In the genomic region with DNA sequence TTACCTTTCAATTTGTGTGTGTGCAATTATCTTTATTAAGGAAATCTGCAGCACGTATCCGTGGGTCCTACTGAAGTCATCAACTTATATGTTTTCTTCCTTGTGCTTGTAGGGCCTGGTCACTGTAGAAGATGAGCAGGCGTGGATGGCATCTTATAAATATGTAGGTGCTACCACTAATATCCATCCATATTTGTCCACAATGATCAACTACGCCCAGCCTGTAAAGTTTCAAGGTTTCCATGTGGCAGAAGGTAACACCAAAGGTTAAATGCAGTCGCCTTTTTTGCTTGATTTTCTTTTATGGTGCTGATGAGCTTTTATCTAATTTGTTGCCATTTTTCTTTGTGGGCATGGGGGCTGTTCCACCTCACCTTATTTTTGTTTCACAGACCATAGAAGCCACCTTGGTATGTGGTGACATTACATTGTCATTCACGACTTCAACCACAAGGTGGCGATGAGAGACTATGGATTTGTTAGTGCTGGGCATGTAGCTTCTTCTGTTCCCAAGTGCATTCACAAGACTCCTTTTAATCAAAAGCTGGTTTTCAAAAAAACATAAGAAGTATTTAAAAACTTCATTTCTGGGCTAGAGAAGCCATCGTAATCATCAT, we compare ENCODE assay signal across 8 cellular contexts.
DNase-seq lines count a peak whose midpoint lies in the region; ATAC-seq, FAIRE-seq and TF ChIP-seq lines count a peak whose summit lies in the region.

No MANE protein-coding gene starts in this region.

- no peaks in the 10 kb centered on the region for H3K4me1 Mint-ChIP-seq in T-helper 2 cell treated with Interferon-gamma antibody and Interleukin-4, amounts not matched to agents 5 μg/mL and 100 μg/mL, for 36 hours (ENCODE audit: low read depth)

- in situ Hi-C loops in HepG2 (cut with HindIII; ENCODE audit: extremely low pct_ligation_motif_present, low pct_unique_long_range_greater_than_20kb) = loop anchor here (5.0 to 25.0 kb wide), 2 partner anchors 199 to 679 kb away; no protein-coding TSS in a partner anchor

- no peak overlapping the region for H3K4me3 Mint-ChIP-seq in T-helper 2 cell treated with Interferon-gamma antibody and Interleukin-4, amounts not matched to agents 5 μg/mL and 100 μg/mL, for 36 hours

- no peak overlapping the region for H3K4me2 ChIP-seq in HepG2 (ENCODE audit: low read depth, low read length)

- TF ChIP-seq CTCF in GM10248 (IDR thresholded peaks at IDR 0.05; ENCODE audit: control extremely low read depth, extremely low read depth, low read depth, missing control alignments) (peak; percentile 80), colonic mucosa (IDR thresholded peaks at IDR 0.05) (peak; percentile 72), HepG2 (CRISPR knock-in tag; IDR thresholded peaks at IDR 0.05) (peak; percentile 93)

- H3K9me3 Mint-ChIP-seq in T-helper 2 cell treated with Interferon-gamma antibody and Interleukin-4, amounts not matched to agents 5 μg/mL and 100 μg/mL, for 36 hours = no peaks in the 10 kb centered on the region

- H2AFZ ChIP-seq in HepG2 (ENCODE audit: low read length) = no peak overlapping the region

- H3K27me3 ChIP-seq in colonic mucosa (no peaks in the 10 kb centered on the region), HepG2 (ENCODE audit: control insufficient read depth in 1 of 2, insufficient read depth in 2 of 2, low read length in 2 of 2) (no peaks in the 10 kb centered on the region)

- H3K9ac ChIP-seq in colonic mucosa (ENCODE audit: low read depth in 2 of 2, low read length in 2 of 2) (no peak overlapping the region), HepG2 (ENCODE audit: insufficient read depth, low read depth, low read length) (no peak overlapping the region)

- WGBS in HepG2 (ENCODE audit: low lambda C conversion rate) = 24% methylated on average over 8 of the region's 8 CpGs

- DNase-seq in A172 (ENCODE audit: low spot score) (peak; percentile 60), GM10248 (ENCODE audit: extremely low spot score) (peak; percentile 54), NCI-H1105 treated with DMSO at 0.1 percent for 48 hours (lab: John Stamatoyannopoulos, UW) (peak; percentile 58), colonic mucosa (peak; percentile 65), HepG2 (ENCODE audit: low spot score) (peak; percentile 65)
- peak; percentile 21 for DNase-seq in T-helper 2 cell treated with Interferon-gamma antibody and Interleukin-4, amounts not matched to agents 5 μg/mL and 100 μg/mL, for 36 hours (ENCODE audit: low spot score)
- peak; percentile 8 for DNase-seq in stimulated activated CD8-positive, alpha-beta memory T cell treated with anti-CD3 and anti-CD28 coated beads, Interleukin-15, amount 100 ng/mL, for 24 hours (ENCODE audit: low read depth)

- no peak for TF ChIP-seq POLR2A in HepG2 (IDR thresholded peaks at IDR 0.05; ENCODE audit: insufficient read depth in 1 of 2, low read depth in 2 of 2, low read length in 2 of 2)

- no peak overlapping the region for H3K27ac Mint-ChIP-seq in T-helper 2 cell treated with Interferon-gamma antibody and Interleukin-4, amounts not matched to agents 5 μg/mL and 100 μg/mL, for 36 hours

- H3K4me1 ChIP-seq in colonic mucosa (no peaks in the 10 kb centered on the region), HepG2 (ENCODE audit: insufficient read depth, low read length) (no peaks in the 10 kb centered on the region)

- no peak overlapping the region for H3K27ac ChIP-seq in colonic mucosa
- no peak overlapping the region for H3K27ac ChIP-seq in HepG2 (ENCODE audit: extremely low read length, insufficient read depth, low read length)

- no peaks in the 10 kb centered on the region for H3K36me3 Mint-ChIP-seq in T-helper 2 cell treated with Interferon-gamma antibody and Interleukin-4, amounts not matched to agents 5 μg/mL and 100 μg/mL, for 36 hours (ENCODE audit: low read depth)

- TF ChIP-seq EP300 in HepG2 (IDR thresholded peaks at IDR 0.05; ENCODE audit: low read depth in 2 of 2, low read length in 2 of 2) = no peak
- TF ChIP-seq EP300 in HepG2 (CRISPR knock-in tag; IDR thresholded peaks at IDR 0.05; ENCODE audit: borderline replicate concordance) = no peak

- no peaks in the 10 kb centered on the region for H3K79me2 ChIP-seq in HepG2 (ENCODE audit: insufficient read depth, low read length)

- H4K20me1 ChIP-seq in HepG2 (ENCODE audit: insufficient read depth, low read length) = no peaks in the 10 kb centered on the region

- no peaks in the 10 kb centered on the region for H3K27me3 Mint-ChIP-seq in T-helper 2 cell treated with Interferon-gamma antibody and Interleukin-4, amounts not matched to agents 5 μg/mL and 100 μg/mL, for 36 hours (ENCODE audit: low read depth)

- BruUV-seq in HepG2 (replicated peaks; lab: Mats Ljungman, UMichigan) = no TSS peak

- intact Hi-C loops in colonic mucosa (cut with DNase I) = no loop called here
- intact Hi-C loops in HepG2 (cut with micrococcal nuclease; ENCODE audit: unreplicated experiment) = loop anchor here (1.0 kb wide), 3 partner anchors 202 to 682 kb away; no protein-coding TSS in a partner anchor

- no peaks in the 10 kb centered on the region for H3K9me3 ChIP-seq in colonic mucosa
- H3K9me3 ChIP-seq in HepG2 (ENCODE audit: low read length) = no peaks in the 10 kb centered on the region

- CTCF ChIA-PET in GM10248 (lab: Yijun Ruan, JAX) = interaction anchor here (0.6 to 6.7 kb wide), 48 partner anchors 8 to 1859 kb away, joined by 3 to 193 read pairs (median 4); no protein-coding TSS in a partner anchor
- CTCF ChIA-PET in HepG2 (lab: Yijun Ruan, JAX; ENCODE audit: low intra/inter-chr PET ratio, low total read pairs) = interaction anchor here (1.1 to 4.4 kb wide), 3 partner anchors 51 to 505 kb away, joined by 4 to 97 read pairs (median 4); no protein-coding TSS in a partner anchor

- H3K36me3 ChIP-seq in colonic mucosa (peaks cover 6% of the 10 kb centered on the region), HepG2 (replicated peaks in 1 of 2; ENCODE audit: control insufficient read depth in 1 of 2, insufficient read depth in 2 of 2, low read length in 2 of 2) (no peaks in the 10 kb centered on the region)

- peak; percentile 85 for TF ChIP-seq RAD21 in HepG2 (CRISPR knock-in tag; IDR thresholded peaks at IDR 0.05)

- POLR2A ChIA-PET in GM10248 (lab: Yijun Ruan, JAX) (no interaction called here), HepG2 (lab: Yijun Ruan, JAX) (no interaction called here)

- ATAC-seq in HG02571 (IDR thresholded peaks at IDR 0.05; ENCODE audit: unreplicated experiment) (peak; percentile 73), HepG2 (peak; percentile 98)

- peak; percentile 95 for FAIRE-seq in HepG2 (lab: Jason Lieb, UNC)

- H3K4me3 ChIP-seq in colonic mucosa (no peak overlapping the region), HepG2 (replicated peaks in 1 of 3; ENCODE audit: insufficient read depth in 1 of 3, low read depth in 2 of 3, low read length in 3 of 3) (no peak overlapping the region)

TF ChIP-seq in HepG2, 621 proteins besides CTCF, POLR2A, EP300 and RAD21 (continues in another document):
- TF ChIP-seq ZBTB7B (CRISPR knock-in tag; IDR thresholded peaks at IDR 0.05) = no peak
- TF ChIP-seq, protein P1, sequence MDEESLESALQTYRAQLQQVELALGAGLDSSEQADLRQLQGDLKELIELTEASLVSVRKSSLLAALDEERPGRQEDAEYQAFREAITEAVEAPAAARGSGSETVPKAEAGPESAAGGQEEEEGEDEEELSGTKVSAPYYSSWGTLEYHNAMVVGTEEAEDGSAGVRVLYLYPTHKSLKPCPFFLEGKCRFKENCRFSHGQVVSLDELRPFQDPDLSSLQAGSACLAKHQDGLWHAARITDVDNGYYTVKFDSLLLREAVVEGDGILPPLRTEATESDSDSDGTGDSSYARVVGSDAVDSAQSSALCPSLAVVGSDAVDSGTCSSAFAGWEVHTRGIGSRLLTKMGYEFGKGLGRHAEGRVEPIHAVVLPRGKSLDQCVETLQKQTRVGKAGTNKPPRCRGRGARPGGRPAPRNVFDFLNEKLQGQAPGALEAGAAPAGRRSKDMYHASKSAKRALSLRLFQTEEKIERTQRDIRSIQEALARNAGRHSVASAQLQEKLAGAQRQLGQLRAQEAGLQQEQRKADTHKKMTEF (CRISPR knock-in tag; IDR thresholded peaks at IDR 0.05) = no peak
- no peak for TF ChIP-seq REPIN1 (CRISPR knock-in tag; IDR thresholded peaks at IDR 0.05; ENCODE audit: borderline replicate concordance, low read depth)
- TF ChIP-seq FOXP1 (IDR thresholded peaks at IDR 0.05) = no peak
- TF ChIP-seq FOXP1 (CRISPR knock-in tag; IDR thresholded peaks at IDR 0.05) = no peak
- no peak for TF ChIP-seq ZNF296 (CRISPR knock-in tag; conservative IDR thresholded peaks at IDR 0.05)
- 0 out of 2 replicates have a peak, but pooled peaks have one; percentile 9 for TF ChIP-seq YEATS2 (CRISPR knock-in tag; IDR thresholded peaks at IDR 0.05; ENCODE audit: borderline replicate concordance)
- no peak for TF ChIP-seq KDM5A (IDR thresholded peaks at IDR 0.05; ENCODE audit: borderline replicate concordance, low read length)
- no peak for TF ChIP-seq MAZ (IDR thresholded peaks at IDR 0.05; ENCODE audit: borderline replicate concordance, low read depth, low read length)
- no peak for TF ChIP-seq MAZ (CRISPR knock-in tag; IDR thresholded peaks at IDR 0.05; ENCODE audit: low read depth)
- TF ChIP-seq ZNF570 (CRISPR knock-in tag; IDR thresholded peaks at IDR 0.05; ENCODE audit: borderline replicate concordance) = no peak
- peak; percentile 90 for TF ChIP-seq STAG1 (CRISPR knock-in tag; IDR thresholded peaks at IDR 0.05)
- TF ChIP-seq ZNF550 (CRISPR knock-in tag; IDR thresholded peaks at IDR 0.05; ENCODE audit: borderline replicate concordance) = no peak
- TF ChIP-seq, protein P2, sequence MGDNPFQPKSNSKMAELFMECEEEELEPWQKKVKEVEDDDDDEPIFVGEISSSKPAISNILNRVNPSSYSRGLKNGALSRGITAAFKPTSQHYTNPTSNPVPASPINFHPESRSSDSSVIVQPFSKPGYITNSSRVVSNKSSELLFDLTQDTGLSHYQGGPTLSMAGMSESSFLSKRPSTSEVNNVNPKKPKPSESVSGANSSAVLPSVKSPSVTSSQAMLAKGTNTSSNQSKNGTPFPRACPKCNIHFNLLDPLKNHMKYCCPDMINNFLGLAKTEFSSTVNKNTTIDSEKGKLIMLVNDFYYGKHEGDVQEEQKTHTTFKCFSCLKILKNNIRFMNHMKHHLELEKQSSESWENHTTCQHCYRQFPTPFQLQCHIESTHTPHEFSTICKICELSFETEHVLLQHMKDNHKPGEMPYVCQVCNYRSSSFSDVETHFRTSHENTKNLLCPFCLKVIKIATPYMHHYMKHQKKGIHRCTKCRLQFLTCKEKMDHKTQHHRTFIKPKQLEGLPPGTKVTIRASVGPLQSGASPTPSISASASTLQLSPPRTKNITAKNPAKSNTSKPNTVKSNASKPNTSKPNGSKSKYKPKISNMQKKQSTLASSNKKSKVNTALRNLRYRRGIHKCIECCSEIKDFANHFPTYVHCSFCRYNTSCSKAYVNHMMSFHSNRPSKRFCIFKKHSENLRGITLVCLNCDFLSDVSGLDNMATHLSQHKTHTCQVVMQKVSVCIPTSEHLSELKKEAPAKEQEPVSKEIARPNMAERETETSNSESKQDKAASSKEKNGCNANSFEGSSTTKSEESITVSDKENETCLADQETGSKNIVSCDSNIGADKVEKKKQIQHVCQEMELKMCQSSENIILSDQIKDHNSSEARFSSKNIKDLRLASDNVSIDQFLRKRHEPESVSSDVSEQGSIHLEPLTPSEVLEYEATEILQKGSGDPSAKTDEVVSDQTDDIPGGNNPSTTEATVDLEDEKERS (CRISPR knock-in tag; IDR thresholded peaks at IDR 0.05) = no peak

Comparison
In these comparisons a context has a peak if more than half of its experiments do, and no peak if none do; other contexts are left out.
1. DNase-seq: peak in every context shown above with its lines; median percentile 65 in colonic mucosa; 65 in HepG2; 60 in A172; 58 in NCI-H1105 treated with DMSO at 0.1 percent for 48 hours; 54 in GM10248; 21 in T-helper 2 cell treated with Interferon-gamma antibody and Interleukin-4, amounts not matched to agents 5 μg/mL and 100 μg/mL, for 36 hours; 8 in stimulated activated CD8-positive, alpha-beta memory T cell treated with anti-CD3 and anti-CD28 coated beads, Interleukin-15, amount 100 ng/mL, for 24 hours.